ENCODE assay signal across 8 cellular contexts in genomic region chr13:98571955-98572662, GRCh38. TPM values are rescaled to one million over a fixed set of nuclear protein-coding genes. Genes with fewer than 3 reads are reported as not detected.
DNase-seq lines count a peak whose midpoint lies in the region; ATAC-seq, FAIRE-seq and TF ChIP-seq lines count a peak whose summit lies in the region.
"Had no signal": no experiment of that assay in that cellular context is flagged by ENCODE, and none has a peak within 500 bp of the region (broad histone marks: within the 10 kb centered on the region; RNA-seq: fewer than 3 reads in every experiment).

No MANE protein-coding gene starts in this region.

- peak overlapping the region in 1 of 2 experiments; percentile 40 for H2BK12ac ChIP-seq in mesenchymal stem cell (ENCODE audit: low read length in 2 of 2)

- H2AFZ ChIP-seq in K562 (ENCODE audit: low read depth, low read length) (no peak overlapping the region), mesenchymal stem cell (ENCODE audit: low read depth, low read length) (no peak overlapping the region)

- peaks cover 11% of the 10 kb centered on the region for H3K9me1 ChIP-seq in K562 (ENCODE audit: control insufficient read depth, insufficient read depth, low read length)

- POLR2A ChIA-PET in K562 (lab: Yijun Ruan, JAX) = interaction anchor here (0.6 to 1.5 kb wide), 5 partner anchors 8 to 63 kb away, joined by 3 to 4 read pairs (median 4); no protein-coding TSS in a partner anchor

- H4K8ac ChIP-seq in mesenchymal stem cell (ENCODE audit: low read length) = peak overlapping the region; percentile 10

- H3K27me3 ChIP-seq in K562 (ENCODE audit: control insufficient read depth in 2 of 2, insufficient read depth in 2 of 2, low read length in 2 of 2) (no peaks in the 10 kb centered on the region), mesenchymal stem cell (ENCODE audit: control insufficient read depth in 1 of 2, insufficient read depth in 1 of 2, low read length in 2 of 2) (no peaks in the 10 kb centered on the region)

- no peak overlapping the region for H4K91ac ChIP-seq in mesenchymal stem cell (ENCODE audit: low read length)

- H3K4me3 ChIP-seq in K562 (no peak overlapping the region), mesenchymal stem cell (ENCODE audit: insufficient read depth in 1 of 2, low read depth in 1 of 2, low read length in 2 of 2) (peak overlapping the region in 1 of 2 experiments; percentile 58)

- H3K9me3 ChIP-seq in K562 (replicated peaks; ENCODE audit: control insufficient read depth, insufficient read depth, low read depth, low read length) (no peaks in the 10 kb centered on the region), mesenchymal stem cell (ENCODE audit: control insufficient read depth, low read length) (no peaks in the 10 kb centered on the region)

- H3K36me3 ChIP-seq in K562 (ENCODE audit: control insufficient read depth, insufficient read depth, low read length) (no peaks in the 10 kb centered on the region; the same call in 2 of the 3 replicates), mesenchymal stem cell (ENCODE audit: control insufficient read depth in 1 of 2, insufficient read depth in 2 of 2, low read depth in 1 of 2, low read length in 2 of 2) (peaks cover 0 to 2% of the 10 kb centered on the region in 2 experiments)

- H3K79me2 ChIP-seq in K562 (ENCODE audit: control insufficient read depth, insufficient read depth, low read length) = peaks cover 94% of the 10 kb centered on the region

- no peak overlapping the region for H2BK5ac ChIP-seq in mesenchymal stem cell (ENCODE audit: low read depth, low read length, poor library complexity, severe bottlenecking)

- H4K20me1 ChIP-seq in K562 (replicated peaks; ENCODE audit: control insufficient read depth, insufficient read depth, low read length) = peaks cover 48% of the 10 kb centered on the region

- TF ChIP-seq RAD21 in K562 (CRISPR knock-in tag; conservative IDR thresholded peaks at IDR 0.05 in 1 of 2, IDR thresholded peaks at IDR 0.05 in 1 of 2) = no peak

- CTCF ChIA-PET in K562 (lab: Yijun Ruan, JAX; ENCODE audit: low intra/inter-chr PET ratio) = no interaction called here

- TF ChIP-seq POLR2A in K562 (conservative IDR thresholded peaks at IDR 0.05) = 0 out of 2 replicates have a peak, but pooled peaks have one; percentile 23

- H3K4ac ChIP-seq in mesenchymal stem cell (ENCODE audit: low read depth in 1 of 2, low read length in 2 of 2) = peak overlapping the region in 1 of 2 experiments; percentile 27

- 40% methylated on average over 10 of the region's 11 CpGs for WGBS in K562 (ENCODE audit: insufficient coverage, low coverage, missing lambda C conversion rate)
- WGBS in mesenchymal stem cell = 46% methylated on average over 11 of the region's 11 CpGs

- peak; percentile 9 for FAIRE-seq in GM18507 (lab: Jason Lieb, UNC)
- peak; percentile 15 for FAIRE-seq in K562 (lab: Jason Lieb, UNC)
- FAIRE-seq: TTC549 had no signal

- no TSS peak for BruUV-seq in K562 (replicated peaks; lab: Mats Ljungman, UMichigan)

- TF ChIP-seq CTCF in K562 (IDR thresholded peaks at IDR 0.05 in 2 of 3, conservative IDR thresholded peaks at IDR 0.05 in 1 of 3; ENCODE audit: insufficient read depth in 2 of 3, low read depth in 1 of 3, low read length in 3 of 3) = no peak

- H3K4me2 ChIP-seq in K562 (ENCODE audit: insufficient read depth, low read length) (peak overlapping the region; percentile 43; the same call in 1 of the 2 replicates), mesenchymal stem cell (ENCODE audit: low read length, poor library complexity, severe bottlenecking) (no peak overlapping the region)

- ATAC-seq in K562 = peak; percentile 22
- no peak for ATAC-seq in GM18517 (IDR thresholded peaks at IDR 0.05; ENCODE audit: unreplicated experiment)

- no peak overlapping the region for H3K14ac ChIP-seq in mesenchymal stem cell (ENCODE audit: low read length in 2 of 2)

- in situ Hi-C loops in K562 (cut with MboI) (no loop called here), G401 (cut with HindIII; ENCODE audit: low sequenced_read_pairs) (no loop called here)

- H3K18ac ChIP-seq in mesenchymal stem cell (ENCODE audit: low read depth in 1 of 2, low read length in 2 of 2) = peak overlapping the region; percentile 46 to 64

- H3K79me1 ChIP-seq in mesenchymal stem cell (replicated peaks; ENCODE audit: low read length, poor library complexity, severe bottlenecking) = no peaks in the 10 kb centered on the region

- H2BK120ac ChIP-seq in mesenchymal stem cell (ENCODE audit: low read depth, low read length) = no peak overlapping the region

- H3K27ac ChIP-seq in K562 (ENCODE audit: extremely low read depth, low read depth, low read length) (no peak overlapping the region; the same call in 2 of the 3 replicates), mesenchymal stem cell (ENCODE audit: low read length, poor library complexity, severe bottlenecking) (no peak overlapping the region)

- peaks cover 29 to 37% of the 10 kb centered on the region in 2 experiments for H3K4me1 ChIP-seq in K562 (replicated peaks in 1 of 2; ENCODE audit: control insufficient read depth in 2 of 2, insufficient read depth in 2 of 2, low read length in 2 of 2)
- peaks cover 18% of the 10 kb centered on the region for H3K4me1 ChIP-seq in mesenchymal stem cell (ENCODE audit: control insufficient read depth, insufficient read depth, low read depth, low read length)

- intact Hi-C loops in K562 (cut with micrococcal nuclease) (loop anchor here (5.0 kb wide), 2 partner anchors 65 to 95 kb away; no protein-coding TSS in a partner anchor), posterior vena cava (cut with DNase I) (loop anchor here (5.0 to 10.0 kb wide), 3 partner anchors 67 to 115 kb away; no protein-coding TSS in a partner anchor)

- H3K9ac ChIP-seq in K562 (ENCODE audit: insufficient read depth in 1 of 2, low read depth in 2 of 2, low read length in 2 of 2) = peak overlapping the region in 1 of 2 experiments; percentile 77; a peak in 2 of 4 replicates
- peak overlapping the region; percentile 54 for H3K9ac ChIP-seq in mesenchymal stem cell (ENCODE audit: low read length)

- H2BK15ac ChIP-seq in mesenchymal stem cell (ENCODE audit: low read depth, poor library complexity, severe bottlenecking) = no peak overlapping the region

- DNase-seq in GM18507 (ENCODE audit: extremely low spot score, insufficient read length, low read depth) (no peak), NCI-H2171 treated with DMSO at 0.1 percent for 48 hours (lab: John Stamatoyannopoulos, UW) (peak; percentile 90), K562 (ENCODE audit: extremely low read depth in 1 of 4, low spot score in 3 of 4) (peak in 1 of 4 experiments; percentile 34), mesenchymal stem cell (peak; percentile 87), G401 (ENCODE audit: low spot score) (no peak), posterior vena cava (ENCODE audit: low spot score) (no peak)

- no peak for TF ChIP-seq EP300 in K562 (IDR thresholded peaks at IDR 0.05; ENCODE audit: low read length)

- H3K23ac ChIP-seq in mesenchymal stem cell (ENCODE audit: low read length in 2 of 2) = no peak overlapping the region

- no peak overlapping the region for H2AK5ac ChIP-seq in mesenchymal stem cell (ENCODE audit: low read length, severe bottlenecking)

TF ChIP-seq in K562, 482 proteins besides CTCF, POLR2A, EP300 and RAD21 (continues in another document):
- TF ChIP-seq MNT (conservative IDR thresholded peaks at IDR 0.05) (0 out of 4 replicates have a peak, but pooled peaks of 1 of the 2 experiments have one; percentile 32), ZNF431 (CRISPR knock-in tag; IDR thresholded peaks at IDR 0.05) (no peak), ADNP (tag; IDR thresholded peaks at IDR 0.05) (no peak)

RNA-seq across cellular contexts. Expression of gene STK24, which starts 4.8 kb away (rescaled TPM):
- total RNA-seq in K562 (2011; cell fraction: chromatin; rRNA removed; ENCODE audit: low replicate concordance) = 26.2 and 51.3 TPM in 2 replicates
- 14.5 and 15.4 TPM in 2 replicates for total RNA-seq in K562 (2011; cell fraction: nucleolus; rRNA removed)
- 25.6 and 40.1 TPM in 2 replicates for total RNA-seq in K562 (2011; cell fraction: nucleoplasm; rRNA removed)
- total RNA-seq in K562 (2014; rRNA removed) = 26.0 and 29.1 TPM in 2 replicates
- 44.1 and 50.8 TPM in 2 replicates for total RNA-seq in K562 (2014; rRNA removed; fragmentation: Illumina TruSeq; extraction: Trizol)
- total RNA-seq in K562 (2015; rRNA removed; fragmentation: Illumina TruSeq; extraction: Trizol) = 40.2 and 42.6 TPM in 2 replicates
- total RNA-seq in K562 (2021) = 46.8 and 57.6 TPM in 2 replicates
- 21.4 and 25.5 TPM in 2 replicates for polyA plus RNA-seq in K562 (2011; rRNA removed)
- 14.8 and 23.6 TPM in 2 replicates for polyA plus RNA-seq in K562 (2011; cell fraction: cytosol; rRNA removed)
- 26.9 and 31.8 TPM in 2 replicates for polyA plus RNA-seq in K562 (2011; cell fraction: nucleus; rRNA removed)
- 39.0 and 50.4 TPM in 2 replicates for polyA plus RNA-seq in K562 (2012)
- polyA plus RNA-seq in K562 (2014; fragmentation: Illumina TruSeq; extraction: Trizol) = 69.9 and 78.4 TPM in 2 replicates
- 1 to 10 TPM; 3.8 to 5.9 TPM for polyA plus RNA-seq in K562 (2014; fragmentation: Nextera tagmentation; extraction: Ambion mirVana)
- polyA plus RNA-seq in K562 (2014; rRNA removed) = 28.2 and 29.6 TPM in 2 replicates
- 19.6 and 23.0 TPM in 2 replicates for polyA minus RNA-seq in K562 (2011; rRNA and poly(A)+ RNA removed)
- 16.8 and 18.7 TPM in 2 replicates for polyA minus RNA-seq in K562 (2011; cell fraction: cytosol; rRNA and poly(A)+ RNA removed)
- polyA minus RNA-seq in K562 (2011; cell fraction: nucleus; rRNA and poly(A)+ RNA removed) = 11.0 and 12.4 TPM in 2 replicates
- 136 TPM for polyA plus RNA-seq in mesenchymal stem cell (2013, experiment 1 of 2)
- polyA plus RNA-seq in mesenchymal stem cell (2013, experiment 2 of 2) = 138 TPM
- 59.4 and 96.3 TPM in 2 replicates for total RNA-seq in G401 (2014; rRNA removed; shearing (Covaris generic))
- 10 to 100 TPM; 57.3 to 62.6 TPM for total RNA-seq in posterior vena cava

Comparison
In these comparisons a context has a peak if more than half of its experiments do, and no peak if none do; other contexts are left out.
1. DNase-seq: peak in NCI-H2171 treated with DMSO at 0.1 percent for 48 hours (single experiment) and mesenchymal stem cell (single experiment); none in GM18507 (single experiment), G401 (single experiment) and posterior vena cava (single experiment).